ENCODE assay signal across 9 cellular contexts in the genomic region with DNA sequence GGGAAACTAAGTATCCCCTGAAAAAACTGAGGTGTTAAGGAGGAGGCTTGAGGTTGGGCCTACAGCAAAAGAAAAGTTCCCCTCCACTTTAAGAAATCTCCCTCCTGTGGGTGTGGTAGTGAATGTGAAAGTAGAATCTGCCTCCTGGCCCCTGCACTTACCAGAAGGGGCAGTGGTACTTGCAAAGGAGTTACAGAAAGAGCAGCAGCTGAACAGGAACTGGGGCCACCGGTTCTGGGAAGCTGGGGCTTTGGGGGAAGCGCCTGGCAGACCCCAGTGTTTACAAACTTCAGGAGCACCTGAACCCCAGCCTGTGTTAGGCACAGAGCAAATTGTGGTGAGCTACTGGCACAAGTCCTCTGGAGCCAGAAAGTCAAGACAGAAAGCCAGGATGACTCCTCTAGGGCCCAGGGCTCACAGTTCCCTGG.
DNase-seq lines count a peak whose midpoint lies in the region; ATAC-seq, FAIRE-seq and TF ChIP-seq lines count a peak whose summit lies in the region.
"Had no signal": no experiment of that assay in that cellular context is flagged by ENCODE, and none has a peak within 500 bp of the region (broad histone marks: within the 10 kb centered on the region; RNA-seq: fewer than 3 reads in every experiment).

No MANE protein-coding gene starts in this region.

- TF ChIP-seq POLR2A in endothelial cell of umbilical vein (IDR thresholded peaks at IDR 0.05; ENCODE audit: low read depth, low read length), result no peak

- peak; percentile 96 for ATAC-seq in GM18511 (IDR thresholded peaks at IDR 0.05; ENCODE audit: unreplicated experiment)
- ATAC-seq in HG02610 (IDR thresholded peaks at IDR 0.05; ENCODE audit: unreplicated experiment), result peak; percentile 91
- ATAC-seq in T-cell (replicated peaks in 1 of 4), result peak; percentile 75 to 93 (median 80)
- ATAC-seq in upper lobe of right lung, result peak; percentile 49

- H3K4me3 ChIP-seq in endothelial cell of umbilical vein (replicated peaks in 1 of 3; ENCODE audit: insufficient read depth in 1 of 3, low read depth in 1 of 3, low read length in 3 of 3) (no peak overlapping the region), upper lobe of right lung (no peak overlapping the region), kidney (ENCODE audit: low read length in 2 of 2) (no peak overlapping the region), H7 (ENCODE audit: insufficient read depth, low read depth, low read length) (no peak overlapping the region)

- H3K9me1 ChIP-seq in endothelial cell of umbilical vein (replicated peaks; ENCODE audit: control insufficient read depth, extremely low read depth, insufficient read depth, low read length), result no peaks in the 10 kb centered on the region

- DNase-seq in T-cell (peak in 32 of 34 experiments; percentile 6 to 45 (median 30)), endothelial cell of umbilical vein (ENCODE audit: low read depth, low spot score) (peak; percentile 28), upper lobe of right lung (no peak), kidney (no peak), H7 (no peak), cardiac septum (ENCODE audit: low spot score) (no peak)

- no peak overlapping the region for H2AFZ ChIP-seq in endothelial cell of umbilical vein (ENCODE audit: low read depth, low read length)

- peaks cover 3% of the 10 kb centered on the region for H3K36me3 Mint-ChIP-seq in T-cell

- H4K20me1 ChIP-seq in endothelial cell of umbilical vein (replicated peaks; ENCODE audit: control insufficient read depth, extremely low read depth, insufficient read depth, low read length), result no peaks in the 10 kb centered on the region

- H3K36me3 ChIP-seq in endothelial cell of umbilical vein (ENCODE audit: control insufficient read depth in 2 of 2, extremely low read depth in 1 of 2, insufficient read depth in 2 of 2, low read length in 2 of 2) (no peaks in the 10 kb centered on the region), upper lobe of right lung (no peaks in the 10 kb centered on the region), kidney (ENCODE audit: control insufficient read depth in 1 of 2, insufficient read depth in 2 of 2, low read length in 2 of 2) (no peaks in the 10 kb centered on the region), H7 (replicated peaks; ENCODE audit: control insufficient read depth, insufficient read depth, low read length) (no peaks in the 10 kb centered on the region)

- dilution Hi-C loops in endothelial cell of umbilical vein (cut with MboI; ENCODE audit: extremely low pct_ligation_motif_present, low sequenced_read_pairs), result no loop called here

- intact Hi-C loops in endothelial cell of umbilical vein (cut with micrococcal nuclease) (no loop called here), upper lobe of right lung (cut with DNase I) (no loop called here), kidney (cut with DNase I) (no loop called here), cardiac septum (cut with DNase I) (no loop called here)

- H3K27me3 Mint-ChIP-seq in T-cell, result no peaks in the 10 kb centered on the region

- H3K4me1 Mint-ChIP-seq in T-cell, result peaks cover 48 to 60% (median 49%) of the 10 kb centered on the region in 3 donors

- H3K79me2 ChIP-seq in endothelial cell of umbilical vein (ENCODE audit: control insufficient read depth, insufficient read depth, low read length), result no peaks in the 10 kb centered on the region

- H3K9me3 Mint-ChIP-seq in T-cell, result no peaks in the 10 kb centered on the region

- H3K4me1 ChIP-seq in endothelial cell of umbilical vein (ENCODE audit: control insufficient read depth, extremely low read depth, insufficient read depth, low read length) (no peaks in the 10 kb centered on the region), upper lobe of right lung (peaks cover 8% of the 10 kb centered on the region), kidney (ENCODE audit: control insufficient read depth in 1 of 2, insufficient read depth in 1 of 2, low read depth in 1 of 2, low read length in 2 of 2) (no peaks in the 10 kb centered on the region)

- TF ChIP-seq CTCF in endothelial cell of umbilical vein (IDR thresholded peaks at IDR 0.05; ENCODE audit: extremely low read depth in 1 of 2, insufficient read depth in 1 of 2, low read depth in 1 of 2, low read length in 2 of 2) (no peak), upper lobe of right lung (IDR thresholded peaks at IDR 0.05) (peak; percentile 19), kidney (IDR thresholded peaks at IDR 0.05; ENCODE audit: borderline replicate concordance, extremely low read depth, insufficient read depth) (no peak)

- no peak overlapping the region for H3K4me2 ChIP-seq in endothelial cell of umbilical vein (ENCODE audit: insufficient read depth, low read length)

- H3K27ac ChIP-seq in endothelial cell of umbilical vein (ENCODE audit: insufficient read depth, low read depth, low read length) (no peak overlapping the region), upper lobe of right lung (peak overlapping the region; percentile 30), kidney (ENCODE audit: low read depth in 2 of 2, low read length in 2 of 2) (no peak overlapping the region)

- H3K27ac Mint-ChIP-seq in T-cell, result peak overlapping the region; percentile 69 to 89

- H3K4me3 Mint-ChIP-seq in T-cell, result peak overlapping the region in 2 of 3 donors; percentile 40 to 53

- CTCF ChIA-PET in T-cell (lab: Charles Lee), result interaction anchor here (1.1 to 1.6 kb wide), 2 partner anchors 250 to 265 kb away, joined by 3 to 4 read pairs; partner anchors contain the start of gene FGGY (in 1 of the 2)
- CTCF ChIA-PET in endothelial cell of umbilical vein (lab: Charles Lee), result interaction anchor here (1.3 kb wide), 1 partner anchor 15 kb away, joined by 4 read pairs; no protein-coding TSS in a partner anchor

- FAIRE-seq in endothelial cell of umbilical vein (lab: Jason Lieb, UNC) (no peak), kidney (lab: Jason Lieb, UNC) (no peak)
- FAIRE-seq: islet of Langerhans had no signal

- no peaks in the 10 kb centered on the region for H3K27me3 ChIP-seq in endothelial cell of umbilical vein (ENCODE audit: control insufficient read depth in 2 of 2, insufficient read depth in 2 of 2, low read length in 2 of 2)
- no peaks in the 10 kb centered on the region for H3K27me3 ChIP-seq in upper lobe of right lung
- H3K27me3 ChIP-seq in H7 (ENCODE audit: control insufficient read depth, insufficient read depth, low read length), result no peaks in the 10 kb centered on the region

- H3K9ac ChIP-seq in endothelial cell of umbilical vein (replicated peaks; ENCODE audit: extremely low read depth, insufficient read depth, low read length) (no peak overlapping the region), kidney (ENCODE audit: low read length in 2 of 2) (no peak overlapping the region)

- POLR2A ChIA-PET in T-cell (lab: Charles Lee), result no interaction called here
- POLR2A ChIA-PET in endothelial cell of umbilical vein (lab: Charles Lee), result no interaction called here

- H3K9me3 ChIP-seq in endothelial cell of umbilical vein (replicated peaks; ENCODE audit: control insufficient read depth, insufficient read depth, low read length) (no peaks in the 10 kb centered on the region), upper lobe of right lung (no peaks in the 10 kb centered on the region), kidney (ENCODE audit: control insufficient read depth in 1 of 2, low read length in 2 of 2) (no peaks in the 10 kb centered on the region)

- BruUV-seq in endothelial cell of umbilical vein (replicated peaks; lab: Mats Ljungman, UMichigan), result no TSS peak

TF ChIP-seq in endothelial cell of umbilical vein, 7 proteins besides CTCF, POLR2A, EP300 and RAD21:
- TF ChIP-seq EZH2 (IDR thresholded peaks at IDR 0.05; ENCODE audit: borderline replicate concordance, low read depth, low read length, severe bottlenecking) (no peak), MYC (IDR thresholded peaks at IDR 0.05; ENCODE audit: low read depth, low read length) (no peak), POLR2AphosphoS5 (IDR thresholded peaks at IDR 0.05; ENCODE audit: insufficient read depth, low read depth, low read length) (no peak), GATA2 (IDR thresholded peaks at IDR 0.05; ENCODE audit: insufficient read depth, insufficient read length, low read depth, low read length) (no peak), FOS (IDR thresholded peaks at IDR 0.05; ENCODE audit: borderline replicate concordance, insufficient read depth, low read length) (no peak), JUN (IDR thresholded peaks at IDR 0.05; ENCODE audit: borderline replicate concordance, insufficient read depth, insufficient read length, low read depth) (no peak)
- TF ChIP-seq, protein P1, sequence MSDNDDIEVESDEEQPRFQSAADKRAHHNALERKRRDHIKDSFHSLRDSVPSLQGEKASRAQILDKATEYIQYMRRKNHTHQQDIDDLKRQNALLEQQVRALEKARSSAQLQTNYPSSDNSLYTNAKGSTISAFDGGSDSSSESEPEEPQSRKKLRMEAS (IDR thresholded peaks at IDR 0.05; ENCODE audit: insufficient read depth, insufficient read length), result no peak

Comparison
In these comparisons a context has a peak if more than half of its experiments do, and no peak if none do; other contexts are left out.
1. DNase-seq: peak in T-cell (32 of 34) and endothelial cell of umbilical vein (single experiment); none in upper lobe of right lung (single experiment), kidney (single experiment), H7 (single experiment) and cardiac septum (single experiment).
2. Peak in every context shown above with its lines, with median percentiles within 50 percentile points of each other: ATAC-seq.